In genomic region chr7:70870349-70870748, GRCh38 we compare ENCODE assay signal across 27 cellular contexts.
"Had no signal": no experiment of that assay in that cellular context is flagged by ENCODE, and none has a peak within 500 bp of the region (broad histone marks: within the 10 kb centered on the region; RNA-seq: fewer than 3 reads in every experiment).

No MANE protein-coding gene starts in this region.

- H3K36me3 Mint-ChIP-seq: activated naive CD4-positive, alpha-beta T cell treated with anti-CD3 and anti-CD28 coated beads, Interleukin-2, amount 10 ng/mL, durations not matched to agents 7 days and 5 days; activated naive CD8-positive, alpha-beta T cell treated with anti-CD3 and anti-CD28 coated beads, Interleukin-2, amount 10 ng/mL, durations not matched to agents 7 days and 5 days had no signal

- H3K27me3 ChIP-seq: ascending aorta, esophagus muscularis mucosa, foreskin keratinocyte had no signal

- FAIRE-seq: bronchial epithelial cell had no signal

- H3K4me1 ChIP-seq: ascending aorta, esophagus muscularis mucosa, foreskin keratinocyte, gastroesophageal sphincter had no signal

- ATAC-seq: activated naive CD4-positive, alpha-beta T cell treated with anti-CD3 and anti-CD28 coated beads, Interleukin-2, amount 50 U/mL, for 72 hours; activated T-cell treated with anti-CD3 and anti-CD28 coated beads, Interleukin-2, amount 50 U/mL, for 72 hours; foreskin keratinocyte; gastroesophageal sphincter had no signal

- H3K27ac ChIP-seq: ascending aorta, coronary artery, dorsolateral prefrontal cortex, esophagus muscularis mucosa, foreskin keratinocyte, gastroesophageal sphincter had no signal

- H3K9me3 ChIP-seq: ascending aorta had no signal

- H3K27ac Mint-ChIP-seq: activated CD4-positive, alpha-beta memory T cell treated with anti-CD3 and anti-CD28 coated beads, Interleukin-2, amount 10 ng/mL, durations not matched to agents 7 days and 5 days; activated CD4-positive, alpha-beta T cell treated with anti-CD3 and anti-CD28 coated beads, Interleukin-2, amount 10 ng/mL, durations not matched to agents 7 days and 5 days; activated naive CD4-positive, alpha-beta T cell treated with anti-CD3 and anti-CD28 coated beads, Interleukin-2, amount 10 ng/mL, durations not matched to agents 7 days and 5 days; activated naive CD4-positive, alpha-beta T cell treated with anti-CD3 and anti-CD28 coated beads, Interleukin-2, amount 50 U/mL, for 72 hours; activated naive CD8-positive, alpha-beta T cell treated with anti-CD3 and anti-CD28 coated beads, Interleukin-2, amount 10 ng/mL, durations not matched to agents 7 days and 5 days; activated T-cell treated with anti-CD3 and anti-CD28 coated beads, Interleukin-2, amount 50 U/mL, for 24 hours; activated T-cell treated with anti-CD3 and anti-CD28 coated beads, Interleukin-2, amount 50 U/mL, for 72 hours; brain; dendritic cell treated with granulocyte-macrophage colony-stimulating factor and Interleukin-4, amounts not matched to agents 40 ng/mL and 50 ng/mL, for 4 days had no signal

- H3K4me3 ChIP-seq: ascending aorta, coronary artery, dorsolateral prefrontal cortex, esophagus muscularis mucosa, gastroesophageal sphincter had no signal

- H3K4me3 Mint-ChIP-seq: activated CD4-positive, alpha-beta memory T cell treated with anti-CD3 and anti-CD28 coated beads, Interleukin-2, amount 10 ng/mL, durations not matched to agents 7 days and 5 days; activated CD4-positive, alpha-beta T cell treated with anti-CD3 and anti-CD28 coated beads, Interleukin-2, amount 10 ng/mL, durations not matched to agents 7 days and 5 days; activated naive CD4-positive, alpha-beta T cell treated with anti-CD3 and anti-CD28 coated beads, Interleukin-2, amount 10 ng/mL, durations not matched to agents 7 days and 5 days; activated naive CD8-positive, alpha-beta T cell treated with anti-CD3 and anti-CD28 coated beads, Interleukin-2, amount 10 ng/mL, durations not matched to agents 7 days and 5 days; activated T-cell treated with anti-CD3 and anti-CD28 coated beads, Interleukin-2, amount 50 U/mL, for 24 hours; activated T-cell treated with anti-CD3 and anti-CD28 coated beads, Interleukin-2, amount 50 U/mL, for 72 hours; brain; central memory CD8-positive, alpha-beta T cell; dendritic cell treated with granulocyte-macrophage colony-stimulating factor and Interleukin-4, amounts not matched to agents 40 ng/mL and 50 ng/mL, for 4 days had no signal

- H3K36me3 ChIP-seq: ascending aorta, esophagus muscularis mucosa, gastroesophageal sphincter had no signal

- DNase-seq: activated CD4-positive, alpha-beta memory T cell treated with anti-CD3 and anti-CD28 coated beads, Interleukin-2, amount 10 ng/mL, durations not matched to agents 7 days and 5 days; activated CD4-positive, alpha-beta T cell treated with anti-CD3 and anti-CD28 coated beads for 1 hour; activated CD4-positive, alpha-beta T cell treated with anti-CD3 and anti-CD28 coated beads for 4 hours; activated CD4-positive, alpha-beta T cell treated with anti-CD3 and anti-CD28 coated beads, Interleukin-2, amount 10 ng/mL, durations not matched to agents 7 days and 5 days; activated CD4-positive, alpha-beta T cell treated with anti-CD3 and anti-CD28 coated beads, Interleukin-2, amount 50 U/mL, for 4 hours; activated CD8-positive, alpha-beta memory T cell treated with anti-CD3 and anti-CD28 coated beads, Interleukin-2, amount 50 U/mL, for 48 hours; activated gamma-delta T cell; activated naive CD4-positive, alpha-beta T cell; activated naive CD4-positive, alpha-beta T cell treated with anti-CD3 and anti-CD28 coated beads, Interleukin-2, amount 10 ng/mL, durations not matched to agents 7 days and 5 days; activated naive CD8-positive, alpha-beta T cell treated with anti-CD3 and anti-CD28 coated beads, Interleukin-2, amount 10 ng/mL, durations not matched to agents 7 days and 5 days; activated T-cell treated with anti-CD3 and anti-CD28 coated beads for 4 hours; activated T-cell treated with anti-CD3 and anti-CD28 coated beads, Interleukin-2, amount 50 U/mL, for 24 hours; activated T-cell treated with anti-CD3 and anti-CD28 coated beads, Interleukin-2, amount 50 U/mL, for 72 hours; dorsolateral prefrontal cortex; effector memory CD4-positive, alpha-beta T cell; erythroblast; foreskin keratinocyte; T-helper 2 cell had no signal

- H3K4me1 Mint-ChIP-seq: activated CD4-positive, alpha-beta memory T cell treated with anti-CD3 and anti-CD28 coated beads, Interleukin-2, amount 10 ng/mL, durations not matched to agents 7 days and 5 days; activated CD4-positive, alpha-beta T cell treated with anti-CD3 and anti-CD28 coated beads, Interleukin-2, amount 10 ng/mL, durations not matched to agents 7 days and 5 days; activated naive CD4-positive, alpha-beta T cell treated with anti-CD3 and anti-CD28 coated beads, Interleukin-2, amount 10 ng/mL, durations not matched to agents 7 days and 5 days; activated naive CD8-positive, alpha-beta T cell treated with anti-CD3 and anti-CD28 coated beads, Interleukin-2, amount 10 ng/mL, durations not matched to agents 7 days and 5 days; central memory CD8-positive, alpha-beta T cell had no signal

- H3K27me3 Mint-ChIP-seq: activated CD4-positive, alpha-beta memory T cell treated with anti-CD3 and anti-CD28 coated beads, Interleukin-2, amount 10 ng/mL, durations not matched to agents 7 days and 5 days; activated CD4-positive, alpha-beta T cell treated with anti-CD3 and anti-CD28 coated beads, Interleukin-2, amount 10 ng/mL, durations not matched to agents 7 days and 5 days; activated naive CD4-positive, alpha-beta T cell treated with anti-CD3 and anti-CD28 coated beads, Interleukin-2, amount 10 ng/mL, durations not matched to agents 7 days and 5 days; activated naive CD8-positive, alpha-beta T cell treated with anti-CD3 and anti-CD28 coated beads, Interleukin-2, amount 10 ng/mL, durations not matched to agents 7 days and 5 days; activated T-cell treated with anti-CD3 and anti-CD28 coated beads, Interleukin-2, amount 50 U/mL, for 24 hours; central memory CD8-positive, alpha-beta T cell; dendritic cell treated with granulocyte-macrophage colony-stimulating factor and Interleukin-4, amounts not matched to agents 40 ng/mL and 50 ng/mL, for 4 days had no signal
